In the genomic region with DNA sequence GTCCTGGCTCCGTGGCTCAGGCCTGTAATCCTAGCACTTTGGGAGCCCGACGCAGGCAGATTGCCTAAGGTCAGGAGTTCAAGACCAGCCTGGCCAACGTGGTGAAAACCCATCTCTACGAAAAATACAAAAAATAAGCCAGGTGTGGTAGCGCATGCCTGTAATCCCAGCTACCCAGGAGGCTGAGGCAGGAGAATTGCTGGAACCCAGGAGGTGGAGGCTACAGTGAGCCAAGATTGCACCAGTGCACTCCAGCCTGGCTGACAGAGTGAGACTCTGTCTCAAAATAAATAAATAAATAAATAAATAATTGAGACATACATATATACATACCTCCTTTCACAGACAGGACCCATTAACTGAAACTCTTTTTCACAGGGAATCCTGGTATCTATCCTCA, we compare ENCODE assay signal across 8 cellular contexts. TPM values are rescaled to one million over a fixed set of nuclear protein-coding genes. Genes with fewer than 3 reads are reported as not detected.
DNase-seq lines count a peak whose midpoint lies in the region; ATAC-seq, FAIRE-seq and TF ChIP-seq lines count a peak whose summit lies in the region.
"Not testable (repeated sequence)": the region's sequence is repeated elsewhere in the genome, so short reads cannot be mapped to it uniquely, and the experiment has no call there.

No MANE protein-coding gene starts in this region.

- peaks cover 0 to 10% (median 3%) of the 10 kb centered on the region in 4 experiments; a peak in 4 of 8 replicates for H3K36me3 ChIP-seq in H1 (ENCODE audit: control insufficient read depth in 2 of 4, insufficient read depth in 4 of 4, low read length in 3 of 4)
- H3K36me3 ChIP-seq in iPS-20b (ENCODE audit: insufficient read depth, low read depth, low read length) = peaks cover 20% of the 10 kb centered on the region

- H4K91ac ChIP-seq in H1 (replicated peaks; ENCODE audit: insufficient read length, low read length) = not testable (repeated sequence)

- not testable (repeated sequence) for H2BK20ac ChIP-seq in H1 (ENCODE audit: low read length)

- WGBS in H1 (ENCODE audit: extremely low coverage in 1 of 2, insufficient coverage in 1 of 2, insufficient read length in 1 of 2, insufficient replicate concordance in 2 of 2, low coverage in 1 of 2, low lambda C conversion rate in 2 of 2, missing lambda C conversion rate in 1 of 2), 2 experiments = 90% methylated on average over 6 of the region's 6 CpGs; no CpG with 5 or more reads in 1 of the 2 experiments

- not testable (repeated sequence) for H3K56ac ChIP-seq in H1 (replicated peaks; ENCODE audit: insufficient read length, low read depth, low read length)

- not testable (repeated sequence) for H2BK12ac ChIP-seq in H1 (ENCODE audit: low read depth, low read length)

- H3K4ac ChIP-seq in H1 (replicated peaks; ENCODE audit: insufficient read length, low read depth, low read length) = not testable (repeated sequence)

- not testable (repeated sequence) for TF ChIP-seq RAD21 in H1 (IDR thresholded peaks at IDR 0.05 in 1 of 2, conservative IDR thresholded peaks at IDR 0.05 in 1 of 2; ENCODE audit: low read depth in 2 of 2, low read length in 2 of 2)

- peak overlapping the region; percentile 74; the same call in 1 of the 2 replicates for H3K4me3 ChIP-seq in AG09309 (ENCODE audit: control insufficient read depth, low read depth, low read length)
- H3K4me3 ChIP-seq in HFF-Myc (replicated peaks; ENCODE audit: low read depth, low read length) = peak overlapping the region; percentile 79
- H3K4me3 ChIP-seq in H1 (ENCODE audit: extremely low read depth in 1 of 4, insufficient read depth in 2 of 4, low read depth in 3 of 4, low read length in 4 of 4) = peak overlapping the region in 2 of 4 experiments; percentile 79 to 99; a peak in 4 of 8 replicates
- H3K4me3 ChIP-seq in iPS-20b (ENCODE audit: low read length) = peak overlapping the region; percentile 96; the same call in 1 of the 2 replicates

- not testable (repeated sequence) for TF ChIP-seq POLR2A in H1 (IDR thresholded peaks at IDR 0.05; ENCODE audit: control extremely low read depth in 1 of 2, low read depth in 2 of 2, low read length in 2 of 2)

- peaks cover 20% of the 10 kb centered on the region for H3K4me1 Mint-ChIP-seq in T-helper 1 cell treated with Interleukin-12 subunit alpha and Interleukin-12 subunit beta and Interleukin-4 antibody, amounts not matched to agents 30 μg/mL and 1 μg/mL, for 36 hours (ENCODE audit: low read depth)
- peaks cover 31% of the 10 kb centered on the region for H3K4me1 Mint-ChIP-seq in activated naive CD8-positive, alpha-beta T cell treated with anti-CD3 and anti-CD28 coated beads for 36 hours
- H3K4me1 Mint-ChIP-seq in nephron progenitor cell = peaks cover 26% of the 10 kb centered on the region
- H3K4me1 Mint-ChIP-seq in stimulated activated naive CD8-positive, alpha-beta T cell treated with anti-CD3 and anti-CD28 coated beads, Interleukin-15, amount 100 ng/mL, for 72 hours = peaks cover 36% of the 10 kb centered on the region

- H3K9me3 ChIP-seq in H1 (ENCODE audit: insufficient read depth in 2 of 2, low read depth in 1 of 2, low read length in 1 of 2); iPS-20b (ENCODE audit: insufficient read depth, low read depth, low read length): not testable (repeated sequence)

- not testable (repeated sequence) for H4K5ac ChIP-seq in H1 (ENCODE audit: insufficient read length, low read depth, low read length)

- H3K9ac ChIP-seq in H1 (replicated peaks in 1 of 4; ENCODE audit: extremely low read depth in 1 of 4, low read depth in 3 of 4, low read length in 3 of 4); iPS-20b (ENCODE audit: low read depth, low read length): not testable (repeated sequence)

- not testable (repeated sequence) for H3K27ac Mint-ChIP-seq in T-helper 1 cell treated with Interleukin-12 subunit alpha and Interleukin-12 subunit beta and Interleukin-4 antibody, amounts not matched to agents 30 μg/mL and 1 μg/mL, for 36 hours
- H3K27ac Mint-ChIP-seq in activated naive CD8-positive, alpha-beta T cell treated with anti-CD3 and anti-CD28 coated beads for 36 hours = peak overlapping the region; percentile 99
- peak overlapping the region; percentile 51 for H3K27ac Mint-ChIP-seq in nephron progenitor cell
- H3K27ac Mint-ChIP-seq in stimulated activated naive CD8-positive, alpha-beta T cell treated with anti-CD3 and anti-CD28 coated beads, Interleukin-15, amount 100 ng/mL, for 72 hours = peak overlapping the region in 1 of 2 donors; percentile 85

- H2BK5ac ChIP-seq in H1 (ENCODE audit: low read depth, low read length) = not testable (repeated sequence)

- ATAC-seq in stimulated activated naive CD8-positive, alpha-beta T cell treated with anti-CD3 and anti-CD28 coated beads, Interleukin-15, amount 100 ng/mL, for 72 hours = not testable (repeated sequence)

- POLR2A ChIA-PET in H1 (lab: Charles Lee; ENCODE audit: partially characterized antibody) = interaction anchor here (0.8 to 1.9 kb wide), 5 partner anchors 8 to 613 kb away, joined by 3 to 5 read pairs (median 3); a partner anchor contains a TSS

- H3K4me1 ChIP-seq in H1 (replicated peaks in 1 of 4; ENCODE audit: control insufficient read depth in 3 of 4, insufficient read depth in 4 of 4, low read length in 3 of 4); iPS-20b (ENCODE audit: insufficient read depth, low read length): not testable (repeated sequence)

- H3K4me3 Mint-ChIP-seq in T-helper 1 cell treated with Interleukin-12 subunit alpha and Interleukin-12 subunit beta and Interleukin-4 antibody, amounts not matched to agents 30 μg/mL and 1 μg/mL, for 36 hours = peak overlapping the region; percentile 99
- peak overlapping the region; percentile 99 for H3K4me3 Mint-ChIP-seq in activated naive CD8-positive, alpha-beta T cell treated with anti-CD3 and anti-CD28 coated beads for 36 hours
- H3K4me3 Mint-ChIP-seq in nephron progenitor cell = peak overlapping the region; percentile 99
- H3K4me3 Mint-ChIP-seq in stimulated activated naive CD8-positive, alpha-beta T cell treated with anti-CD3 and anti-CD28 coated beads, Interleukin-15, amount 100 ng/mL, for 72 hours = peak overlapping the region; percentile 99

- H2BK15ac ChIP-seq in H1 (ENCODE audit: low read length) = not testable (repeated sequence)

- peak overlapping the region; percentile 71; a peak in 2 of 4 replicates for H3K4me2 ChIP-seq in H1 (ENCODE audit: insufficient read depth in 1 of 2, low read depth in 2 of 2, low read length in 2 of 2)

- H3K27ac ChIP-seq in H1 (ENCODE audit: low read depth, low read length); iPS-20b (ENCODE audit: low read length): not testable (repeated sequence)

- H4K20me1 ChIP-seq in H1 (replicated peaks in 1 of 2; ENCODE audit: control insufficient read depth in 1 of 2, insufficient read depth in 2 of 2, low read length in 2 of 2) = not testable (repeated sequence)

- not testable (repeated sequence) for TF ChIP-seq CTCF in AG09309 (IDR thresholded peaks at IDR 0.05; ENCODE audit: control insufficient read depth, insufficient read depth, low read depth, low read length, missing control alignments); HFF-Myc (IDR thresholded peaks at IDR 0.05; ENCODE audit: low read depth, low read length, missing control alignments); H1 (IDR thresholded peaks at IDR 0.05; ENCODE audit: control extremely low read depth in 1 of 3, insufficient read depth in 1 of 3, low read depth in 1 of 3, low read length in 3 of 3); nephron progenitor cell (IDR thresholded peaks at IDR 0.05)

- H3K9me3 Mint-ChIP-seq in T-helper 1 cell treated with Interleukin-12 subunit alpha and Interleukin-12 subunit beta and Interleukin-4 antibody, amounts not matched to agents 30 μg/mL and 1 μg/mL, for 36 hours; activated naive CD8-positive, alpha-beta T cell treated with anti-CD3 and anti-CD28 coated beads for 36 hours; nephron progenitor cell; stimulated activated naive CD8-positive, alpha-beta T cell treated with anti-CD3 and anti-CD28 coated beads, Interleukin-15, amount 100 ng/mL, for 72 hours: not testable (repeated sequence)

- not testable (repeated sequence) for H3K79me1 ChIP-seq in H1 (ENCODE audit: low read depth, low read length)

- H3K23ac ChIP-seq in H1 (ENCODE audit: insufficient read length) = not testable (repeated sequence)

- not testable (repeated sequence) for H3K27me3 ChIP-seq in H1 (replicated peaks in 1 of 4; ENCODE audit: control insufficient read depth in 3 of 4, extremely low read depth in 1 of 4, insufficient read depth in 3 of 4, low read length in 3 of 4); iPS-20b (ENCODE audit: insufficient read depth, low read length)

- CTCF ChIA-PET in H1 (lab: Charles Lee; ENCODE audit: partially characterized antibody) = interaction anchor here (1.3 to 1.6 kb wide), 2 partner anchors 9 to 17 kb away, joined by 3 read pairs; no protein-coding TSS in a partner anchor

- FAIRE-seq in H1 (lab: Jason Lieb, UNC) = not testable (repeated sequence)

- peaks cover 13% of the 10 kb centered on the region for H3K36me3 Mint-ChIP-seq in T-helper 1 cell treated with Interleukin-12 subunit alpha and Interleukin-12 subunit beta and Interleukin-4 antibody, amounts not matched to agents 30 μg/mL and 1 μg/mL, for 36 hours (ENCODE audit: low read depth)
- not testable (repeated sequence) for H3K36me3 Mint-ChIP-seq in activated naive CD8-positive, alpha-beta T cell treated with anti-CD3 and anti-CD28 coated beads for 36 hours
- peaks cover 23% of the 10 kb centered on the region for H3K36me3 Mint-ChIP-seq in nephron progenitor cell (ENCODE audit: low read depth)

- TF ChIP-seq EP300 in H1 (IDR thresholded peaks at IDR 0.05; ENCODE audit: borderline replicate concordance in 1 of 2, low read depth in 2 of 2, low read length in 2 of 2) = not testable (repeated sequence)

- H3K79me2 ChIP-seq in H1 (ENCODE audit: control insufficient read depth in 1 of 2, insufficient read depth in 2 of 2, low read length in 2 of 2) = peaks cover 3 to 24% of the 10 kb centered on the region in 2 experiments; a peak in 2 of 4 replicates

- not testable (repeated sequence) for H4K8ac ChIP-seq in H1 (ENCODE audit: extremely low read depth, insufficient read depth, low read length)

- H3K18ac ChIP-seq in H1 (ENCODE audit: extremely low read depth, low read length) = not testable (repeated sequence)

- H2BK120ac ChIP-seq in H1 (replicated peaks; ENCODE audit: low read depth, low read length) = not testable (repeated sequence)

- H3K27me3 Mint-ChIP-seq in T-helper 1 cell treated with Interleukin-12 subunit alpha and Interleukin-12 subunit beta and Interleukin-4 antibody, amounts not matched to agents 30 μg/mL and 1 μg/mL, for 36 hours (ENCODE audit: low read depth); activated naive CD8-positive, alpha-beta T cell treated with anti-CD3 and anti-CD28 coated beads for 36 hours; nephron progenitor cell (ENCODE audit: low read depth, poor library complexity); stimulated activated naive CD8-positive, alpha-beta T cell treated with anti-CD3 and anti-CD28 coated beads, Interleukin-15, amount 100 ng/mL, for 72 hours: not testable (repeated sequence)

- H2AFZ ChIP-seq in H1 (ENCODE audit: low read length) = not testable (repeated sequence)

- not testable (repeated sequence) for H3K14ac ChIP-seq in H1 (ENCODE audit: insufficient read length)

- H3K23me2 ChIP-seq in H1 (ENCODE audit: low read depth, low read length) = not testable (repeated sequence)

- DNase-seq in AG09309 (ENCODE audit: low read depth); HFF-Myc (ENCODE audit: extremely low read depth, low read depth); activated naive CD8-positive, alpha-beta T cell treated with anti-CD3 and anti-CD28 coated beads for 36 hours; H1 (ENCODE audit: low read depth in 1 of 2, low spot score in 2 of 2); nephron progenitor cell; stimulated activated naive CD8-positive, alpha-beta T cell treated with anti-CD3 and anti-CD28 coated beads, Interleukin-15, amount 100 ng/mL, for 72 hours: not testable (repeated sequence)

- not testable (repeated sequence) for H2AK5ac ChIP-seq in H1 (ENCODE audit: low read depth, low read length)

RNA-seq across cellular contexts. Expression of a gene that starts 1.4 kb away (rescaled TPM):
- total RNA-seq in activated naive CD8-positive, alpha-beta T cell treated with anti-CD3 and anti-CD28 coated beads for 36 hours = 10 to 100 TPM; 38.6 to 39.2 TPM
- total RNA-seq in H1 (2021; fragmentation: NEBNext Ultra II Directional; extraction: Animal tissue kit (Norgen Biotek cat#: 25700)) = 26.3 and 28.7 TPM in 2 replicates
- 11.2 and 18.3 TPM in 2 replicates for polyA plus RNA-seq in H1 (2011; rRNA removed)
- 27.4 TPM for polyA plus RNA-seq in H1 (2011; cell fraction: cytosol; rRNA removed)
- polyA plus RNA-seq in H1 (2011; cell fraction: nucleus; rRNA removed) = 8.5 TPM
- 23.4 to 28.3 TPM (median 25.3 TPM) in 4 replicates for polyA plus RNA-seq in H1 (2012, experiment 1 of 2)
- 4.3 TPM for polyA plus RNA-seq in H1 (2012, experiment 2 of 2)
- polyA plus RNA-seq in H1 (2013, experiment 1 of 2) = 31.1 TPM
- 29.8 TPM for polyA plus RNA-seq in H1 (2013, experiment 2 of 2)
- 12.7 and 14.0 TPM in 2 replicates for polyA minus RNA-seq in H1 (2011; rRNA and poly(A)+ RNA removed)
- polyA minus RNA-seq in H1 (2011; cell fraction: cytosol; rRNA and poly(A)+ RNA removed) = 13.0 TPM
- 12.6 TPM for polyA minus RNA-seq in H1 (2011; cell fraction: nucleus; rRNA and poly(A)+ RNA removed)
